1 cellular context compared by ENCODE assay signal in genomic region chr20:5126512-5127203, GRCh38.
A peak's percentile ranks its signal among the peaks of the same experiment; 100 is the strongest.
TF ChIP-seq lines count a peak whose summit lies in the region.

CDS2 (plus strand) TSS chr20:5127008; CDS start chr20:5127093, 85 bp downstream.

TF ChIP-seq in HepG2, 621 proteins besides CTCF, POLR2A, EP300 and RAD21 (continued from another document and continues in another):
- peak; percentile 71; the same call in 1 of the 2 replicates for TF ChIP-seq MYC (CRISPR knock-in tag; IDR thresholded peaks at IDR 0.05; ENCODE audit: borderline replicate concordance)
- TF ChIP-seq, protein P1, sequence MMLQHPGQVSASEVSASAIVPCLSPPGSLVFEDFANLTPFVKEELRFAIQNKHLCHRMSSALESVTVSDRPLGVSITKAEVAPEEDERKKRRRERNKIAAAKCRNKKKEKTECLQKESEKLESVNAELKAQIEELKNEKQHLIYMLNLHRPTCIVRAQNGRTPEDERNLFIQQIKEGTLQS (CRISPR knock-in tag; IDR thresholded peaks at IDR 0.05) = peak; percentile 51; the same call in 1 of the 2 replicates
- TF ChIP-seq ZNF766 (CRISPR knock-in tag; IDR thresholded peaks at IDR 0.05; ENCODE audit: borderline replicate concordance) = peak; percentile 95
- peak; percentile 38 for TF ChIP-seq ZNF331 (CRISPR knock-in tag; IDR thresholded peaks at IDR 0.05)
- TF ChIP-seq SUZ12 (IDR thresholded peaks at IDR 0.05; ENCODE audit: low read depth, low read length) = no peak
- peak; percentile 96 for TF ChIP-seq ZNF451 (CRISPR knock-in tag; IDR thresholded peaks at IDR 0.05)
- TF ChIP-seq, protein P2, sequence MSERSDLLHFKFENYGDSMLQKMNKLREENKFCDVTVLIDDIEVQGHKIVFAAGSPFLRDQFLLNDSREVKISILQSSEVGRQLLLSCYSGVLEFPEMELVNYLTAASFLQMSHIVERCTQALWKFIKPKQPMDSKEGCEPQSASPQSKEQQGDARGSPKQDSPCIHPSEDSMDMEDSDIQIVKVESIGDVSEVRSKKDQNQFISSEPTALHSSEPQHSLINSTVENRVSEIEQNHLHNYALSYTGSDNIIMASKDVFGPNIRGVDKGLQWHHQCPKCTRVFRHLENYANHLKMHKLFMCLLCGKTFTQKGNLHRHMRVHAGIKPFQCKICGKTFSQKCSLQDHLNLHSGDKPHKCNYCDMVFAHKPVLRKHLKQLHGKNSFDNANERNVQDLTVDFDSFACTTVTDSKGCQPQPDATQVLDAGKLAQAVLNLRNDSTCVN (CRISPR knock-in tag; IDR thresholded peaks at IDR 0.05; ENCODE audit: borderline replicate concordance) = peak; percentile 73; the same call in 1 of the 2 replicates
- TF ChIP-seq, protein P3, sequence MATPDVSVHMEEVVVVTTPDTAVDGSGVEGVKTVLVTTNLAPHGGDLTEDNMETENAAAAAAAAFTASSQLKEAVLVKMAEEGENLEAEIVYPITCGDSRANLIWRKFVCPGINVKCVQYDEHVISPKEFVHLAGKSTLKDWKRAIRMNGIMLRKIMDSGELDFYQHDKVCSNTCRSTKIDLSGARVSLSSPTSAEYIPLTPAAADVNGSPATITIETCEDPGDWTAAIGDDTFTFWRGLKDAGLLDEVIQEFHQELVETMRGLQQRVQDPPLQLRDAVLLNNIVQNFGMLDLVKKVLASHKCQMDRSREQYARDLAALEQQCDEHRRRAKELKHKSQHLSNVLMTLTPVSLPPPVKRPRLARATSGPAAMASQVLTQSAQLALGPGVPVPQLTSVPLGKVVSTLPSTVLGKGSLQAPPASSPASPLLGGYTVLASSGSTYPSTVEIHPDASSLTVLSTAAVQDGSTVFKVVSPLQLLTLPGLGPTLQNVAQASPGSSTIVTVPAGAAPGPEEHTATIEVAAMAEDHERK (CRISPR knock-in tag; IDR thresholded peaks at IDR 0.05; ENCODE audit: low read depth) = peak; percentile 61
- TF ChIP-seq, protein P4, sequence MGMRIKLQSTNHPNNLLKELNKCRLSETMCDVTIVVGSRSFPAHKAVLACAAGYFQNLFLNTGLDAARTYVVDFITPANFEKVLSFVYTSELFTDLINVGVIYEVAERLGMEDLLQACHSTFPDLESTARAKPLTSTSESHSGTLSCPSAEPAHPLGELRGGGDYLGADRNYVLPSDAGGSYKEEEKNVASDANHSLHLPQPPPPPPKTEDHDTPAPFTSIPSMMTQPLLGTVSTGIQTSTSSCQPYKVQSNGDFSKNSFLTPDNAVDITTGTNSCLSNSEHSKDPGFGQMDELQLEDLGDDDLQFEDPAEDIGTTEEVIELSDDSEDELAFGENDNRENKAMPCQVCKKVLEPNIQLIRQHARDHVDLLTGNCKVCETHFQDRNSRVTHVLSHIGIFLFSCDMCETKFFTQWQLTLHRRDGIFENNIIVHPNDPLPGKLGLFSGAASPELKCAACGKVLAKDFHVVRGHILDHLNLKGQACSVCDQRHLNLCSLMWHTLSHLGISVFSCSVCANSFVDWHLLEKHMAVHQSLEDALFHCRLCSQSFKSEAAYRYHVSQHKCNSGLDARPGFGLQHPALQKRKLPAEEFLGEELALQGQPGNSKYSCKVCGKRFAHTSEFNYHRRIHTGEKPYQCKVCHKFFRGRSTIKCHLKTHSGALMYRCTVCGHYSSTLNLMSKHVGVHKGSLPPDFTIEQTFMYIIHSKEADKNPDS (CRISPR knock-in tag; IDR thresholded peaks at IDR 0.05) = 0 out of 2 replicates have a peak, but pooled peaks have one; percentile 54
- TF ChIP-seq SSRP1 (CRISPR knock-in tag; IDR thresholded peaks at IDR 0.05) = no peak; the same call in 1 of the 2 replicates
- TF ChIP-seq KLF9 (CRISPR knock-in tag; IDR thresholded peaks at IDR 0.05; ENCODE audit: low read depth) = peak; percentile 56; the same call in 1 of the 2 replicates
- peak; percentile 56; the same call in 1 of the 2 replicates for TF ChIP-seq RFX1 (IDR thresholded peaks at IDR 0.05)
- no peak; the same call in 1 of the 2 replicates for TF ChIP-seq TBP (CRISPR knock-in tag; IDR thresholded peaks at IDR 0.05)
- TF ChIP-seq ZC3H13 (CRISPR knock-in tag; IDR thresholded peaks at IDR 0.05) = peak; percentile 86; the same call in 1 of the 2 replicates
- no peak for TF ChIP-seq NR3C1 (CRISPR knock-in tag; IDR thresholded peaks at IDR 0.05)
- TF ChIP-seq, protein P5, sequence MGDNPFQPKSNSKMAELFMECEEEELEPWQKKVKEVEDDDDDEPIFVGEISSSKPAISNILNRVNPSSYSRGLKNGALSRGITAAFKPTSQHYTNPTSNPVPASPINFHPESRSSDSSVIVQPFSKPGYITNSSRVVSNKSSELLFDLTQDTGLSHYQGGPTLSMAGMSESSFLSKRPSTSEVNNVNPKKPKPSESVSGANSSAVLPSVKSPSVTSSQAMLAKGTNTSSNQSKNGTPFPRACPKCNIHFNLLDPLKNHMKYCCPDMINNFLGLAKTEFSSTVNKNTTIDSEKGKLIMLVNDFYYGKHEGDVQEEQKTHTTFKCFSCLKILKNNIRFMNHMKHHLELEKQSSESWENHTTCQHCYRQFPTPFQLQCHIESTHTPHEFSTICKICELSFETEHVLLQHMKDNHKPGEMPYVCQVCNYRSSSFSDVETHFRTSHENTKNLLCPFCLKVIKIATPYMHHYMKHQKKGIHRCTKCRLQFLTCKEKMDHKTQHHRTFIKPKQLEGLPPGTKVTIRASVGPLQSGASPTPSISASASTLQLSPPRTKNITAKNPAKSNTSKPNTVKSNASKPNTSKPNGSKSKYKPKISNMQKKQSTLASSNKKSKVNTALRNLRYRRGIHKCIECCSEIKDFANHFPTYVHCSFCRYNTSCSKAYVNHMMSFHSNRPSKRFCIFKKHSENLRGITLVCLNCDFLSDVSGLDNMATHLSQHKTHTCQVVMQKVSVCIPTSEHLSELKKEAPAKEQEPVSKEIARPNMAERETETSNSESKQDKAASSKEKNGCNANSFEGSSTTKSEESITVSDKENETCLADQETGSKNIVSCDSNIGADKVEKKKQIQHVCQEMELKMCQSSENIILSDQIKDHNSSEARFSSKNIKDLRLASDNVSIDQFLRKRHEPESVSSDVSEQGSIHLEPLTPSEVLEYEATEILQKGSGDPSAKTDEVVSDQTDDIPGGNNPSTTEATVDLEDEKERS (CRISPR knock-in tag; IDR thresholded peaks at IDR 0.05) = peak; percentile 70; the same call in 1 of the 2 replicates
- TF ChIP-seq ZNF235 (CRISPR knock-in tag; IDR thresholded peaks at IDR 0.05; ENCODE audit: borderline replicate concordance) = no peak
- no peak for TF ChIP-seq ZKSCAN5 (CRISPR knock-in tag; IDR thresholded peaks at IDR 0.05)
- TF ChIP-seq ZNF552 (CRISPR knock-in tag; IDR thresholded peaks at IDR 0.05; ENCODE audit: borderline replicate concordance) = 0 out of 2 replicates have a peak, but pooled peaks have one; percentile 25
- TF ChIP-seq POLR2AphosphoS5 (IDR thresholded peaks at IDR 0.05; ENCODE audit: low read depth, low read length) = peak; percentile 49
- TF ChIP-seq, protein P6, sequence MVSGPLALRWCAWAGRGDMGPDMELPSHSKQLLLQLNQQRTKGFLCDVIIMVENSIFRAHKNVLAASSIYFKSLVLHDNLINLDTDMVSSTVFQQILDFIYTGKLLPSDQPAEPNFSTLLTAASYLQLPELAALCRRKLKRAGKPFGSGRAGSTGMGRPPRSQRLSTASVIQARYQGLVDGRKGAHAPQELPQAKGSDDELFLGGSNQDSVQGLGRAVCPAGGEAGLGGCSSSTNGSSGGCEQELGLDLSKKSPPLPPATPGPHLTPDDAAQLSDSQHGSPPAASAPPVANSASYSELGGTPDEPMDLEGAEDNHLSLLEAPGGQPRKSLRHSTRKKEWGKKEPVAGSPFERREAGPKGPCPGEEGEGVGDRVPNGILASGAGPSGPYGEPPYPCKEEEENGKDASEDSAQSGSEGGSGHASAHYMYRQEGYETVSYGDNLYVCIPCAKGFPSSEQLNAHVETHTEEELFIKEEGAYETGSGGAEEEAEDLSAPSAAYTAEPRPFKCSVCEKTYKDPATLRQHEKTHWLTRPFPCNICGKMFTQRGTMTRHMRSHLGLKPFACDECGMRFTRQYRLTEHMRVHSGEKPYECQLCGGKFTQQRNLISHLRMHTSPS (CRISPR knock-in tag; IDR thresholded peaks at IDR 0.05; ENCODE audit: low read depth) = peak; percentile 61
- TF ChIP-seq TRIM22 (IDR thresholded peaks at IDR 0.05) = no peak
- peak; percentile 94 for TF ChIP-seq ZFX (CRISPR knock-in tag; IDR thresholded peaks at IDR 0.05; ENCODE audit: low read depth)
- TF ChIP-seq NCOA2 (CRISPR knock-in tag; IDR thresholded peaks at IDR 0.05) = peak; percentile 20; the same call in 1 of the 2 replicates
- peak; percentile 82 for TF ChIP-seq ELF1 (CRISPR knock-in tag; IDR thresholded peaks at IDR 0.05)
- no peak; the same call in 1 of the 2 replicates for TF ChIP-seq ZNF776 (CRISPR knock-in tag; IDR thresholded peaks at IDR 0.05)
- no peak for TF ChIP-seq ZMYM3 (CRISPR knock-in tag; IDR thresholded peaks at IDR 0.05)
- TF ChIP-seq CC2D1A (CRISPR knock-in tag; IDR thresholded peaks at IDR 0.05) = no peak
- no peak for TF ChIP-seq ELF4 (CRISPR knock-in tag; IDR thresholded peaks at IDR 0.05; ENCODE audit: borderline replicate concordance)
- peak; percentile 62; the same call in 1 of the 2 replicates for TF ChIP-seq SIN3B (IDR thresholded peaks at IDR 0.05; ENCODE audit: low read length)
- TF ChIP-seq, protein P7, sequence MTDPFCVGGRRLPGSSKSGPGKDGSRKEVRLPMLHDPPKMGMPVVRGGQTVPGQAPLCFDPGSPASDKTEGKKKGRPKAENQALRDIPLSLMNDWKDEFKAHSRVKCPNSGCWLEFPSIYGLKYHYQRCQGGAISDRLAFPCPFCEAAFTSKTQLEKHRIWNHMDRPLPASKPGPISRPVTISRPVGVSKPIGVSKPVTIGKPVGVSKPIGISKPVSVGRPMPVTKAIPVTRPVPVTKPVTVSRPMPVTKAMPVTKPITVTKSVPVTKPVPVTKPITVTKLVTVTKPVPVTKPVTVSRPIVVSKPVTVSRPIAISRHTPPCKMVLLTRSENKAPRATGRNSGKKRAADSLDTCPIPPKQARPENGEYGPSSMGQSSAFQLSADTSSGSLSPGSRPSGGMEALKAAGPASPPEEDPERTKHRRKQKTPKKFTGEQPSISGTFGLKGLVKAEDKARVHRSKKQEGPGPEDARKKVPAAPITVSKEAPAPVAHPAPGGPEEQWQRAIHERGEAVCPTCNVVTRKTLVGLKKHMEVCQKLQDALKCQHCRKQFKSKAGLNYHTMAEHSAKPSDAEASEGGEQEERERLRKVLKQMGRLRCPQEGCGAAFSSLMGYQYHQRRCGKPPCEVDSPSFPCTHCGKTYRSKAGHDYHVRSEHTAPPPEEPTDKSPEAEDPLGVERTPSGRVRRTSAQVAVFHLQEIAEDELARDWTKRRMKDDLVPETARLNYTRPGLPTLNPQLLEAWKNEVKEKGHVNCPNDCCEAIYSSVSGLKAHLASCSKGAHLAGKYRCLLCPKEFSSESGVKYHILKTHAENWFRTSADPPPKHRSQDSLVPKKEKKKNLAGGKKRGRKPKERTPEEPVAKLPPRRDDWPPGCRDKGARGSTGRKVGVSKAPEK (CRISPR knock-in tag; IDR thresholded peaks at IDR 0.05; ENCODE audit: borderline replicate concordance) = no peak
- peak; percentile 40; the same call in 1 of the 2 replicates for TF ChIP-seq PITX1 (CRISPR knock-in tag; IDR thresholded peaks at IDR 0.05)
- peak; percentile 97 for TF ChIP-seq EED (CRISPR knock-in tag; IDR thresholded peaks at IDR 0.05)
- peak; percentile 94; the same call in 1 of the 2 replicates for TF ChIP-seq ZNF709 (CRISPR knock-in tag; IDR thresholded peaks at IDR 0.05)
- no peak for TF ChIP-seq ARNT (IDR thresholded peaks at IDR 0.05)
- no peak for TF ChIP-seq ZSCAN22 (CRISPR knock-in tag; IDR thresholded peaks at IDR 0.05)
- TF ChIP-seq ZNF800 (CRISPR knock-in tag; IDR thresholded peaks at IDR 0.05) = peak; percentile 93
- TF ChIP-seq CENPBD1 (CRISPR knock-in tag; IDR thresholded peaks at IDR 0.05; ENCODE audit: borderline replicate concordance, low read depth) = no peak
- TF ChIP-seq, protein P8, sequence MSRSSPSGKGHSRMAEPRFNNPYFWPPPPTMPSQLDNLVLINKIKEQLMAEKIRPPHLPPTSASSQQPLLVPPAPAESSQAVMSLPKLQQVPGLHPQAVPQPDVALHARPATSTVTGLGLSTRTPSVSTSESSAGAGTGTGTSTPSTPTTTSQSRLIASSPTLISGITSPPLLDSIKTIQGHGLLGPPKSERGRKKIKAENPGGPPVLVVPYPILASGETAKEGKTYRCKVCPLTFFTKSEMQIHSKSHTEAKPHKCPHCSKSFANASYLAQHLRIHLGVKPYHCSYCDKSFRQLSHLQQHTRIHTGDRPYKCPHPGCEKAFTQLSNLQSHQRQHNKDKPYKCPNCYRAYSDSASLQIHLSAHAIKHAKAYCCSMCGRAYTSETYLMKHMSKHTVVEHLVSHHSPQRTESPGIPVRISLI (CRISPR knock-in tag; IDR thresholded peaks at IDR 0.05; ENCODE audit: borderline replicate concordance) = no peak
- TF ChIP-seq ZNF879 (CRISPR knock-in tag; IDR thresholded peaks at IDR 0.05) = no peak
- TF ChIP-seq ATF2 (CRISPR knock-in tag; IDR thresholded peaks at IDR 0.05) = peak; percentile 91
- no peak for TF ChIP-seq NFIB (CRISPR knock-in tag; IDR thresholded peaks at IDR 0.05; ENCODE audit: borderline replicate concordance)
